Comparison of ENCODE assay signal across 8 cellular contexts in the genomic region with DNA sequence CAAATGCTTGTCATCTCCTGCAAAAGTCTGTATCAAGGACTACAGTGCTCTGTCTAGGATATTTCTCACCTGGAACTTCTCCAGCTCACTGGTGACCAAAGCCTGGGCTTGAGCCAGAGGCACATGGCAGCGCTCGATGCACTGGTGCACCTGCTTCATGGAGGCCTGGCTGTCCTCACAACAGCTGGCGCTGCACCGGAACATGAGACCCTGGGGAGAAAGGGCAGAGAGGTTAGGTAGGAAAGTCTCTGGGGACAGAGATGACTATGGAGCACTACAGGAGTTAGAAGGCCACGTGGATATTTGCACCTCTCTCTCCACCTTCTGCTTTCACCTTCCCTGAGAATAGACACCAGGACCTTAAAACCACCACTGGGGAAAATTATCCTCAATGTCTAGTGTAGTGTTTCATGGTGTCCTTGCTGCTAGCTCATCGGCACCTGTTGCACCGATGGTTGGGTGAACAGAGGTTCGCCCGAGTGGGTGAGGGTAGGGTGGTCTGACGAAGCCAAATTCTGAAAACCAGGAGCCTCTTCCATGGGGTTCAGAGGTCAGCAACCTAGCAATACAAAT. TPM values are rescaled to one million over a fixed set of nuclear protein-coding genes. Genes with fewer than 3 reads are reported as not detected.
A peak's percentile ranks its signal among the peaks of the same experiment; 100 is the strongest.
DNase-seq lines count a peak whose midpoint lies in the region; ATAC-seq and TF ChIP-seq lines count a peak whose summit lies in the region.

No MANE protein-coding gene starts in this region.

- H3K9ac ChIP-seq in rectal smooth muscle tissue (ENCODE audit: low read length): no peak overlapping the region

- ATAC-seq in GM19372 (IDR thresholded peaks at IDR 0.05; ENCODE audit: low read depth, unreplicated experiment): peak; percentile 2

- 51 to 59% methylated on average over 10 of the region's 10 CpGs for WGBS in esophagus, 2 donors

- no peaks in the 10 kb centered on the region for H3K9me2 ChIP-seq in OCI-LY7 (ENCODE audit: insufficient read depth, low read length)

- in situ Hi-C loops in ACHN (cut with HindIII; ENCODE audit: low pct_ligation_motif_present, low pct_unique_long_range_greater_than_20kb, low sequenced_read_pairs): loop anchor here (25.0 kb wide), 1 partner anchor 336 kb away; no protein-coding TSS in a partner anchor

- H3K27ac ChIP-seq in OCI-LY7 (ENCODE audit: low read depth, low read length, poor library complexity, severe bottlenecking): peak overlapping the region; percentile 54
- H3K27ac ChIP-seq in esophagus (ENCODE audit: low read depth in 2 of 2, low read length in 1 of 2): peak overlapping the region; percentile 68 to 87
- no peak overlapping the region for H3K27ac ChIP-seq in rectal smooth muscle tissue (ENCODE audit: low read depth, low read length)

- H3K9me3 ChIP-seq in OCI-LY7 (ENCODE audit: low read length): 0 out of 2 replicates have a peak, but pooled peaks cover 3% of the 10 kb centered on the region
- H3K9me3 ChIP-seq in esophagus (ENCODE audit: control insufficient read depth in 2 of 2, insufficient read depth in 1 of 2, low read depth in 1 of 2, low read length in 1 of 2): no peaks in the 10 kb centered on the region

- H3K4me3 ChIP-seq in OCI-LY7 (ENCODE audit: low read depth, low read length, poor library complexity, severe bottlenecking): peak overlapping the region; percentile 84
- peak overlapping the region; percentile 71 to 77 for H3K4me3 ChIP-seq in esophagus (ENCODE audit: low read depth in 1 of 2, low read length in 2 of 2)
- peak overlapping the region; percentile 93 for H3K4me3 ChIP-seq in rectal smooth muscle tissue (ENCODE audit: low read length)

- peak overlapping the region; percentile 78 for H3K4me2 ChIP-seq in OCI-LY7 (ENCODE audit: low read length)

- CTCF ChIA-PET in OCI-LY7 (lab: Charles Lee; ENCODE audit: unreplicated experiment): no interaction called here

- POLR2A ChIA-PET in OCI-LY7 (lab: Charles Lee): interaction anchor here (0.5 to 2.1 kb wide), 2 partner anchors 7 to 999 kb away, joined by 5 to 8 read pairs; partner anchors contain the start of gene SNRPG

- H3K4me1 ChIP-seq in OCI-LY7 (ENCODE audit: insufficient read depth, low read length, poor library complexity, severe bottlenecking): peaks cover 8% of the 10 kb centered on the region
- H3K4me1 ChIP-seq in esophagus (ENCODE audit: control insufficient read depth in 2 of 2, insufficient read depth in 2 of 2, low read length in 1 of 2): peaks cover 3% of the 10 kb centered on the region in 2 donors
- no peaks in the 10 kb centered on the region for H3K4me1 ChIP-seq in rectal smooth muscle tissue (ENCODE audit: control insufficient read depth, insufficient read depth, low read length)

- DNase-seq in OCI-LY7 (ENCODE audit: low spot score) (peak; percentile 10), NCI-H1417 treated with DMSO at 0.1 percent for 48 hours (lab: John Stamatoyannopoulos, UW) (no peak), ACHN (no peak), NOMO-1 (lab: John Stamatoyannopoulos, UW; ENCODE audit: unreplicated experiment in 2 of 2) (no peak)
- no peak for DNase-seq in effector CD8-positive, alpha-beta T cell (lab: John Stamatoyannopoulos, UW)

- BruUV-seq in OCI-LY7 (replicated peaks; lab: Mats Ljungman, UMichigan): TSS peak; percentile 12

- H3K36me3 ChIP-seq in OCI-LY7 (ENCODE audit: insufficient read depth, low read length) (peaks cover 45% of the 10 kb centered on the region), esophagus (ENCODE audit: control insufficient read depth in 2 of 2, insufficient read depth in 2 of 2, low read length in 1 of 2) (peaks cover 0 to 4% of the 10 kb centered on the region in 2 donors), rectal smooth muscle tissue (ENCODE audit: control insufficient read depth, insufficient read depth, low read length) (peaks cover 8% of the 10 kb centered on the region)

- peak; percentile 76 for TF ChIP-seq CTCF in OCI-LY7 (conservative IDR thresholded peaks at IDR 0.05; ENCODE audit: low read length)

- intact Hi-C loops in OCI-LY7 (cut with micrococcal nuclease; ENCODE audit: unreplicated experiment): loop anchor here (1.0 to 10.0 kb wide), 3 partner anchors 110 to 576 kb away; partner anchors contain the start of gene C2orf42

- H3K27me3 ChIP-seq in esophagus (ENCODE audit: control insufficient read depth in 1 of 2, insufficient read depth in 2 of 2, low read length in 2 of 2) (no peaks in the 10 kb centered on the region), rectal smooth muscle tissue (ENCODE audit: control insufficient read depth, insufficient read depth, low read length) (no peaks in the 10 kb centered on the region)

- no peaks in the 10 kb centered on the region for H4K20me1 ChIP-seq in OCI-LY7 (ENCODE audit: insufficient read depth, low read length)

- peak overlapping the region; percentile 40; the same call in 1 of the 2 replicates for H2AFZ ChIP-seq in OCI-LY7 (ENCODE audit: low read length)

- H3K79me2 ChIP-seq in OCI-LY7 (ENCODE audit: insufficient read depth, low read depth, low read length): peaks cover 10% of the 10 kb centered on the region; the same call in 1 of the 2 replicates

RNA-seq across cellular contexts. Expression of gene FAM136A, which starts 1.0 kb away (rescaled TPM):
- total RNA-seq in OCI-LY7 (2014; rRNA removed; shearing (Covaris generic)): 57.2 and 71.0 TPM in 2 replicates
- total RNA-seq in OCI-LY7 (2022): 70.8 and 82.2 TPM in 2 replicates
- 10 to 100 TPM; 25.1 to 33.1 TPM for polyA plus RNA-seq in esophagus

RNA-seq across cellular contexts. Expression of gene SNRPG, which starts 7.3 kb away (rescaled TPM):
- total RNA-seq in OCI-LY7 (2014; rRNA removed; shearing (Covaris generic)): 221 and 309 TPM in 2 replicates
- total RNA-seq in OCI-LY7 (2022): 295 and 349 TPM in 2 replicates
- 100 to 1,000 TPM; 160 to 164 TPM for polyA plus RNA-seq in esophagus

RNA-seq across cellular contexts. Expression of gene PCYOX1, which starts 42.9 kb away (rescaled TPM):
- 4.8 and 4.9 TPM in 2 replicates for total RNA-seq in OCI-LY7 (2014; rRNA removed; shearing (Covaris generic))
- 8.5 and 10.5 TPM in 2 replicates for total RNA-seq in OCI-LY7 (2022)
- 10 to 100 TPM; 13.4 to 19.0 TPM for polyA plus RNA-seq in esophagus

RNA-seq across cellular contexts. Expression of gene TIA1, which starts 52.4 kb away (rescaled TPM):
- total RNA-seq in OCI-LY7 (2014; rRNA removed; shearing (Covaris generic)): 129 and 147 TPM in 2 replicates
- total RNA-seq in OCI-LY7 (2022): 121 and 129 TPM in 2 replicates
- 10 to 100 TPM; 22.8 to 51.3 TPM for polyA plus RNA-seq in esophagus
